In genomic region chr10:104080762-104081161, GRCh38 we compare ENCODE assay signal across 9 cellular contexts. TPM values are rescaled to one million over a fixed set of nuclear protein-coding genes. Genes with fewer than 3 reads are reported as not detected.
DNase-seq lines count a peak whose midpoint lies in the region; ATAC-seq and TF ChIP-seq lines count a peak whose summit lies in the region.
"Had no signal": no experiment of that assay in that cellular context is flagged by ENCODE, and none has a peak within 500 bp of the region (broad histone marks: within the 10 kb centered on the region; RNA-seq: fewer than 3 reads in every experiment).

No MANE protein-coding gene starts in this region.

- TF ChIP-seq POLR2A in right lobe of liver (IDR thresholded peaks at IDR 0.05) (no peak), gastroesophageal sphincter (IDR thresholded peaks at IDR 0.05) (no peak), tibial nerve (IDR thresholded peaks at IDR 0.05) (no peak)

- CTCF ChIA-PET in activated CD8-positive, alpha-beta T cell treated with anti-CD3 and anti-CD28 coated beads for 36 hours (lab: Charles Lee), result interaction anchor here (0.8 to 3.1 kb wide), 10 partner anchors 13 to 196 kb away, joined by 3 to 11 read pairs (median 4); partner anchors contain the start of gene SFR1

- H3K4me2 ChIP-seq in Loucy (ENCODE audit: low read depth, low read length, poor library complexity, severe bottlenecking), result no peak overlapping the region

- WGBS in right lobe of liver (ENCODE audit: insufficient coverage, low coverage, low lambda C conversion rate, missing lambda C conversion rate), result 32% methylated on average over 1 of the region's 1 CpG
- 52 to 57% methylated on average over 1 of the region's 1 CpG for WGBS in gastroesophageal sphincter (ENCODE audit: low coverage in 1 of 2), 2 donors
- 33 to 52% methylated on average over 1 of the region's 1 CpG for WGBS in tibial nerve, 2 donors

- H3K36me3 ChIP-seq in Loucy (ENCODE audit: insufficient read depth, low read length), result no peaks in the 10 kb centered on the region
- H3K36me3 ChIP-seq in right lobe of liver, result no peaks in the 10 kb centered on the region
- H3K36me3 ChIP-seq in gastroesophageal sphincter, result no peaks in the 10 kb centered on the region
- no peaks in the 10 kb centered on the region for H3K36me3 ChIP-seq in tibial nerve

- H3K27me3 Mint-ChIP-seq in activated CD8-positive, alpha-beta T cell treated with anti-CD3 and anti-CD28 coated beads for 36 hours, result no peaks in the 10 kb centered on the region

- H3K4me1 Mint-ChIP-seq in activated CD8-positive, alpha-beta T cell treated with anti-CD3 and anti-CD28 coated beads for 36 hours (ENCODE audit: low read depth), result no peaks in the 10 kb centered on the region

- peak; percentile 65 for ATAC-seq in activated CD8-positive, alpha-beta T cell treated with anti-CD3 and anti-CD28 coated beads for 36 hours
- ATAC-seq in right lobe of liver (peak; percentile 52 to 61 (median 56)), HG03025 (IDR thresholded peaks at IDR 0.05; ENCODE audit: low FRiP score, unreplicated experiment) (no peak), gastroesophageal sphincter (no peak)

- DNase-seq in EL (peak; percentile 18), right lobe of liver (no peak), tibial nerve (ENCODE audit: low spot score in 2 of 2) (no peak)
- peak; percentile 33 for DNase-seq in activated CD8-positive, alpha-beta T cell treated with anti-CD3 and anti-CD28 coated beads for 36 hours
- no peak for DNase-seq in stimulated activated naive CD4-positive, alpha-beta T cell treated with Interleukin-2 at 50 U/mL for 16 hours (lab: John Stamatoyannopoulos, UW)

- no peak overlapping the region for H3K4me3 Mint-ChIP-seq in activated CD8-positive, alpha-beta T cell treated with anti-CD3 and anti-CD28 coated beads for 36 hours

- intact Hi-C loops in activated CD8-positive, alpha-beta T cell treated with anti-CD3 and anti-CD28 coated beads for 36 hours (cut with micrococcal nuclease), result no loop called here
- intact Hi-C loops in right lobe of liver (cut with DNase I), result no loop called here

- no peaks in the 10 kb centered on the region for H3K36me3 Mint-ChIP-seq in activated CD8-positive, alpha-beta T cell treated with anti-CD3 and anti-CD28 coated beads for 36 hours (ENCODE audit: low read depth)

- H4K20me1 ChIP-seq in Loucy (ENCODE audit: insufficient read depth, low read length, poor library complexity, severe bottlenecking), result no peaks in the 10 kb centered on the region

- no peaks in the 10 kb centered on the region for H3K9me3 ChIP-seq in Loucy (ENCODE audit: insufficient read depth, low read depth, low read length)
- H3K9me3 ChIP-seq in right lobe of liver, result no peaks in the 10 kb centered on the region
- no peaks in the 10 kb centered on the region for H3K9me3 ChIP-seq in gastroesophageal sphincter
- H3K9me3 ChIP-seq in tibial nerve, result no peaks in the 10 kb centered on the region

- H3K27ac ChIP-seq in right lobe of liver (no peak overlapping the region), gastroesophageal sphincter (no peak overlapping the region), tibial nerve (no peak overlapping the region)
- H3K27ac ChIP-seq: SK-N-MC had no signal

- peak; percentile 82 for TF ChIP-seq CTCF in Loucy (conservative IDR thresholded peaks at IDR 0.05; ENCODE audit: low read length)
- TF ChIP-seq CTCF in activated CD8-positive, alpha-beta T cell treated with anti-CD3 and anti-CD28 coated beads for 36 hours (IDR thresholded peaks at IDR 0.05), result peak; percentile 53
- peak; percentile 27 to 52 (median 40) for TF ChIP-seq CTCF in right lobe of liver (IDR thresholded peaks at IDR 0.05)
- peak in 2 of 4 experiments; percentile 8 to 19 for TF ChIP-seq CTCF in gastroesophageal sphincter (IDR thresholded peaks at IDR 0.05)
- TF ChIP-seq CTCF in tibial nerve (IDR thresholded peaks at IDR 0.05), result peak in 1 of 5 experiments; percentile 41

- H3K79me2 ChIP-seq in Loucy (ENCODE audit: insufficient read depth, low read length), result no peaks in the 10 kb centered on the region

- no peak for TF ChIP-seq EP300 in gastroesophageal sphincter (IDR thresholded peaks at IDR 0.05)
- no peak for TF ChIP-seq EP300 in tibial nerve (IDR thresholded peaks at IDR 0.05)

- H3K4me3 ChIP-seq in Loucy (ENCODE audit: low read length, poor library complexity, severe bottlenecking) (no peak overlapping the region), right lobe of liver (no peak overlapping the region), gastroesophageal sphincter (no peak overlapping the region), tibial nerve (no peak overlapping the region)
- H3K4me3 ChIP-seq: SK-N-MC had no signal

- no peaks in the 10 kb centered on the region for H3K9me3 Mint-ChIP-seq in activated CD8-positive, alpha-beta T cell treated with anti-CD3 and anti-CD28 coated beads for 36 hours

- no peak overlapping the region for H3K9ac ChIP-seq in Loucy (ENCODE audit: low read depth, low read length, poor library complexity, severe bottlenecking)

- H3K4me1 ChIP-seq in Loucy (ENCODE audit: insufficient read depth, low read length, poor library complexity, severe bottlenecking) (peaks cover 3% of the 10 kb centered on the region), right lobe of liver (no peaks in the 10 kb centered on the region), gastroesophageal sphincter (peaks cover 0 to 11% (median 0%) of the 10 kb centered on the region in 3 donors), tibial nerve (peaks cover 0 to 17% (median 2%) of the 10 kb centered on the region in 4 donors)

- H3K9me2 ChIP-seq in Loucy (replicated peaks; ENCODE audit: low read depth, low read length), result no peaks in the 10 kb centered on the region

- no peak overlapping the region for H2AFZ ChIP-seq in Loucy (ENCODE audit: low read length)

- H3K27ac Mint-ChIP-seq in activated CD8-positive, alpha-beta T cell treated with anti-CD3 and anti-CD28 coated beads for 36 hours, result no peak overlapping the region

- no peaks in the 10 kb centered on the region for H3F3A ChIP-seq in Loucy (ENCODE audit: low read depth)

- H3K27me3 ChIP-seq in Loucy (ENCODE audit: insufficient read depth, low read length, poor library complexity, severe bottlenecking) (no peaks in the 10 kb centered on the region), right lobe of liver (no peaks in the 10 kb centered on the region), gastroesophageal sphincter (no peaks in the 10 kb centered on the region), tibial nerve (no peaks in the 10 kb centered on the region)

- POLR2A ChIA-PET in activated CD8-positive, alpha-beta T cell treated with anti-CD3 and anti-CD28 coated beads for 36 hours (lab: Charles Lee), result no interaction called here

RNA-seq across cellular contexts. Expression of gene COL17A1, which starts 4.9 kb away (rescaled TPM):
- total RNA-seq in activated CD8-positive, alpha-beta T cell treated with anti-CD3 and anti-CD28 coated beads for 36 hours, result not detected
- total RNA-seq in right lobe of liver (under 1 TPM in 2 of 6 experiments, not detected in 4; 0.11 to 0.12 TPM), gastroesophageal sphincter (10 to 100 TPM in 1 of 4 donors, 1 to 10 TPM in 1, under 1 TPM in 2; 0.12 to 10.7 (median 0.68) TPM), tibial nerve (under 1 TPM in 3 of 4 donors, not detected in 1; under 0.01 to 0.59 (median 0.22) TPM)

RNA-seq across cellular contexts. Expression of gene SFR1, which starts 41.2 kb away (rescaled TPM):
- 10 to 100 TPM; 16.8 to 17.9 TPM for total RNA-seq in activated CD8-positive, alpha-beta T cell treated with anti-CD3 and anti-CD28 coated beads for 36 hours
- total RNA-seq in right lobe of liver (1 to 10 TPM; 1.2 to 3.5 (median 1.7) TPM), gastroesophageal sphincter (10 to 100 TPM in 2 of 4 donors, 1 to 10 TPM in 2; 5.3 to 12.7 (median 9.8) TPM), tibial nerve (10 to 100 TPM in 2 of 4 donors, 1 to 10 TPM in 2; 4.7 to 26.2 (median 8.4) TPM)

Comparison
In these comparisons a context has a peak if more than half of its experiments do, and no peak if none do; other contexts are left out.
1. DNase-seq: peak in EL (single experiment) and activated CD8-positive, alpha-beta T cell treated with anti-CD3 and anti-CD28 coated beads for 36 hours (single experiment); none in right lobe of liver (0 of 3), stimulated activated naive CD4-positive, alpha-beta T cell treated with Interleukin-2 at 50 U/mL for 16 hours (single experiment) and tibial nerve (0 of 2).
2. ATAC-seq: peak in activated CD8-positive, alpha-beta T cell treated with anti-CD3 and anti-CD28 coated beads for 36 hours (single experiment) and right lobe of liver (4 of 4); none in HG03025 (single experiment) and gastroesophageal sphincter (single experiment).